15 cellular contexts compared by ENCODE assay signal in genomic region chr4:152676052-152676854, GRCh38. TPM values are rescaled to one million over a fixed set of nuclear protein-coding genes. Genes with fewer than 3 reads are reported as not detected.
DNase-seq lines count a peak whose midpoint lies in the region; ATAC-seq and TF ChIP-seq lines count a peak whose summit lies in the region.
"Had no signal": no experiment of that assay in that cellular context is flagged by ENCODE, and none has a peak within 500 bp of the region (broad histone marks: within the 10 kb centered on the region; RNA-seq: fewer than 3 reads in every experiment).

No MANE protein-coding gene starts in this region.

- no peak overlapping the region for H3K4me3 ChIP-seq in ascending aorta
- H3K4me3 ChIP-seq: lung, stomach had no signal

- H3K27me3 ChIP-seq in foreskin keratinocyte = no peaks in the 10 kb centered on the region
- no peaks in the 10 kb centered on the region for H3K27me3 ChIP-seq in ascending aorta
- H3K27me3 ChIP-seq: stomach had no signal

- H3K27me3 Mint-ChIP-seq in activated T-cell treated with anti-CD3 and anti-CD28 coated beads, Interleukin-2, amount 50 U/mL, for 72 hours (ENCODE audit: low read depth) = no peaks in the 10 kb centered on the region

- H3K4me1 Mint-ChIP-seq in activated T-cell treated with anti-CD3 and anti-CD28 coated beads, Interleukin-2, amount 50 U/mL, for 72 hours (ENCODE audit: low read depth) = peaks cover 54% of the 10 kb centered on the region

- no peaks in the 10 kb centered on the region for H3K36me3 Mint-ChIP-seq in activated T-cell treated with anti-CD3 and anti-CD28 coated beads, Interleukin-2, amount 50 U/mL, for 72 hours (ENCODE audit: insufficient read depth in 2 of 2)

- intact Hi-C loops in ascending aorta (cut with DNase I) = no loop called here

- no peaks in the 10 kb centered on the region for H3K36me3 ChIP-seq in ascending aorta
- H3K36me3 ChIP-seq: stomach had no signal

- DNase-seq in GM13977 (ENCODE audit: low spot score) (peak; percentile 32), foreskin keratinocyte (no peak), ascending aorta (ENCODE audit: low spot score in 2 of 2) (no peak), 8988T (no peak)
- no peak for DNase-seq in activated T-cell treated with anti-CD3 and anti-CD28 coated beads, Interleukin-2, amount 50 U/mL, for 72 hours
- DNase-seq: activated CD4-positive, CD25-positive, alpha-beta regulatory T cell treated with anti-CD3 and anti-CD28 coated beads, Interleukin-2, amount 50 U/mL, for 72 hours; activated effector memory CD4-positive, alpha-beta T cell treated with Interleukin-2 at 50 U/mL for 16 hours; NCI-H1417; stimulated activated CD4-positive, alpha-beta T cell treated with anti-CD3 and anti-CD28 coated beads, Interleukin-2, amount 100 ng/mL, for 48 hours; stomach had no signal

- H3K27ac Mint-ChIP-seq in activated T-cell treated with anti-CD3 and anti-CD28 coated beads, Interleukin-2, amount 50 U/mL, for 72 hours = no peak overlapping the region

- no peaks in the 10 kb centered on the region for H3K9me3 ChIP-seq in ascending aorta
- H3K9me3 ChIP-seq: stomach had no signal

- in situ Hi-C loops in GM13977 (cut with MboI; ENCODE audit: low pct_unique_long_range_greater_than_20kb, low sequenced_read_pairs, unreplicated experiment) = no loop called here

- H3K27ac ChIP-seq in foreskin keratinocyte (peak overlapping the region; percentile 91), ascending aorta (no peak overlapping the region)
- H3K27ac ChIP-seq: C4-2B, stomach had no signal

- H3K4me1 ChIP-seq in foreskin keratinocyte = peaks cover 44% of the 10 kb centered on the region
- H3K4me1 ChIP-seq in ascending aorta = no peaks in the 10 kb centered on the region

- ATAC-seq in GM19397 (IDR thresholded peaks at IDR 0.05; ENCODE audit: unreplicated experiment) (peak; percentile 34), HG03432 (IDR thresholded peaks at IDR 0.05; ENCODE audit: unreplicated experiment) (peak; percentile 41), foreskin keratinocyte (no peak), HG02938 (IDR thresholded peaks at IDR 0.05; ENCODE audit: unreplicated experiment) (no peak)
- no peak for ATAC-seq in activated T-cell treated with anti-CD3 and anti-CD28 coated beads, Interleukin-2, amount 50 U/mL, for 72 hours (replicated peaks in 1 of 2)

- H3K9me3 Mint-ChIP-seq in activated T-cell treated with anti-CD3 and anti-CD28 coated beads, Interleukin-2, amount 50 U/mL, for 72 hours = no peaks in the 10 kb centered on the region

- no peak overlapping the region for H3K4me3 Mint-ChIP-seq in activated T-cell treated with anti-CD3 and anti-CD28 coated beads, Interleukin-2, amount 50 U/mL, for 72 hours

- TF ChIP-seq CTCF in GM13977 (IDR thresholded peaks at IDR 0.05; ENCODE audit: extremely low read depth, insufficient read depth, missing control alignments) (no peak), foreskin keratinocyte (conservative IDR thresholded peaks at IDR 0.05) (peak; percentile 17), ascending aorta (IDR thresholded peaks at IDR 0.05) (no peak)

RNA-seq across cellular contexts. Expression of gene TMEM154, which starts 3.5 kb away (rescaled TPM):
- total RNA-seq in foreskin keratinocyte (102 and 118 TPM in 2 replicates), ascending aorta (1.4 TPM)
- polyA plus RNA-seq in foreskin keratinocyte = 12.8 and 13.3 TPM in 2 replicates
- total RNA-seq in activated T-cell treated with anti-CD3 and anti-CD28 coated beads, Interleukin-2, amount 50 U/mL, for 72 hours = 10 to 100 TPM; 16.8 to 22.0 TPM

Comparison
In these comparisons a context has a peak if more than half of its experiments do, and no peak if none do; other contexts are left out.
1. ATAC-seq: peak in GM19397 (single experiment) and HG03432 (single experiment); none in foreskin keratinocyte (single experiment), HG02938 (single experiment) and activated T-cell treated with anti-CD3 and anti-CD28 coated beads, Interleukin-2, amount 50 U/mL, for 72 hours (0 of 2).